In the genomic region with DNA sequence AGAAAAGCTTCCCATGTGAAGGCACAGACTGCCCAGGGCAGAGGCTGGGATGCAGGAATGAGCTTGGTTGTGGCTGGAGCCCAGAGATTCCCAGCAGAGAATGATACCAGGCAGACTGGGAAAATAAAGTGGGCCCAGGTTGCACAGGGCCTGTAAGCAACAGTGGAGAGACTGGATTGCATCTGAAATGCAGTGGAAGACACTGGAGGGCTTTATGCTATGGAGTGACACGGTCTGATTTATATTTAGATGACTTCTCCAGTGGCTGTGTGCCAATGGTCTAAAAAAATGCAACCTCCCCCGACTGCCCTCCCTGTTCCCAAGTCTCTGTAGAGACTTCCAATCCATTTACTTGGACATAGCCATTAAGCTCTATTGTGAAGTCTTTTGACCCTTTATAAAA, we compare ENCODE assay signal across 19 cellular contexts.
DNase-seq lines count a peak whose midpoint lies in the region; ATAC-seq and TF ChIP-seq lines count a peak whose summit lies in the region.
"Had no signal": no experiment of that assay in that cellular context is flagged by ENCODE, and none has a peak within 500 bp of the region (broad histone marks: within the 10 kb centered on the region; RNA-seq: fewer than 3 reads in every experiment).

No MANE protein-coding gene starts in this region.

- intact Hi-C loops in Caco-2 (cut with micrococcal nuclease; ENCODE audit: unreplicated experiment), result no loop called here

- no peaks in the 10 kb centered on the region for H3K36me3 ChIP-seq in neuron (ENCODE audit: insufficient read depth, low read length)
- H3K36me3 ChIP-seq in Caco-2 (ENCODE audit: control insufficient read depth, insufficient read depth, low read length), result no peaks in the 10 kb centered on the region
- H3K36me3 ChIP-seq: brain microvascular endothelial cell, esophagus muscularis mucosa, suprapubic skin had no signal

- H3K56ac ChIP-seq in H9 (ENCODE audit: insufficient read length, low read depth, low read length), result no peak overlapping the region

- H3K27ac Mint-ChIP-seq in H9 (peak overlapping the region; percentile 61 to 98 (median 90)), Caco-2 (ENCODE audit: unreplicated experiment) (no peak overlapping the region)
- H3K27ac Mint-ChIP-seq: activated naive CD4-positive, alpha-beta T cell treated with anti-CD3 and anti-CD28 coated beads, Interleukin-2, amount 10 ng/mL, durations not matched to agents 7 days and 5 days had no signal

- TF ChIP-seq CTCF in H9 (conservative IDR thresholded peaks at IDR 0.05) (no peak), Caco-2 (IDR thresholded peaks at IDR 0.05; ENCODE audit: insufficient read depth in 1 of 2, low read depth in 1 of 2, low read length in 1 of 2, severe bottlenecking in 1 of 2, unreplicated experiment in 1 of 2) (no peak)

- no peak overlapping the region for H3K14ac ChIP-seq in H9 (ENCODE audit: insufficient read depth, low read length)

- H3K4me1 Mint-ChIP-seq in H9, result peaks cover 33 to 40% of the 10 kb centered on the region in 2 experiments
- no peaks in the 10 kb centered on the region for H3K4me1 Mint-ChIP-seq in Caco-2 (ENCODE audit: low read depth, unreplicated experiment)
- H3K4me1 Mint-ChIP-seq: activated naive CD4-positive, alpha-beta T cell treated with anti-CD3 and anti-CD28 coated beads, Interleukin-2, amount 10 ng/mL, durations not matched to agents 7 days and 5 days had no signal

- no peaks in the 10 kb centered on the region for H3K79me2 ChIP-seq in H9 (ENCODE audit: insufficient read depth, low read length)

- POLR2A ChIA-PET in Caco-2 (lab: Charles Lee), result no interaction called here

- no peak overlapping the region for H2BK20ac ChIP-seq in H9 (ENCODE audit: low read depth, low read length, poor library complexity, severe bottlenecking)

- H3K27me3 Mint-ChIP-seq in H9 (ENCODE audit: low read depth) (no peaks in the 10 kb centered on the region), Caco-2 (ENCODE audit: insufficient read depth, unreplicated experiment) (no peaks in the 10 kb centered on the region)
- H3K27me3 Mint-ChIP-seq: activated naive CD4-positive, alpha-beta T cell treated with anti-CD3 and anti-CD28 coated beads, Interleukin-2, amount 10 ng/mL, durations not matched to agents 7 days and 5 days had no signal

- H3K18ac ChIP-seq in H9 (ENCODE audit: insufficient read length, low read depth, low read length), result no peak overlapping the region

- no peaks in the 10 kb centered on the region for H3K79me1 ChIP-seq in H9 (ENCODE audit: insufficient read depth, low read depth, low read length, poor library complexity, severe bottlenecking)

- H3K36me3 Mint-ChIP-seq in H9 (ENCODE audit: insufficient read depth in 1 of 3, low read depth in 3 of 3) (peaks cover 0 to 4% (median 4%) of the 10 kb centered on the region in 3 experiments; a peak in 3 of 7 replicates), Caco-2 (ENCODE audit: insufficient read depth, unreplicated experiment) (no peaks in the 10 kb centered on the region)
- H3K36me3 Mint-ChIP-seq: activated naive CD4-positive, alpha-beta T cell treated with anti-CD3 and anti-CD28 coated beads, Interleukin-2, amount 10 ng/mL, durations not matched to agents 7 days and 5 days had no signal

- H3K4me3 ChIP-seq in neuron (ENCODE audit: low read length), result peak overlapping the region; percentile 23
- H3K4me3 ChIP-seq in Caco-2 (ENCODE audit: low read depth, low read length), result no peak overlapping the region
- H3K4me3 ChIP-seq: esophagus muscularis mucosa, skin epidermis, suprapubic skin had no signal

- no CpG with 5 or more reads among the region's 2 CpGs for WGBS in H9 (ENCODE audit: extremely low coverage, insufficient read length, low lambda C conversion rate)

- CTCF ChIA-PET in Caco-2 (lab: Charles Lee), result no interaction called here

- H3K9me3 ChIP-seq in H9 (ENCODE audit: control insufficient read depth, low read depth, low read length) (no peaks in the 10 kb centered on the region), neuron (ENCODE audit: low read length) (no peaks in the 10 kb centered on the region), Caco-2 (no peaks in the 10 kb centered on the region)
- H3K9me3 ChIP-seq: esophagus muscularis mucosa, suprapubic skin had no signal

- ATAC-seq in SK-N-SH treated with all-trans-retinoic acid at 6 μM for 48 hours (peak; percentile 32; the same call in 2 of the 3 replicates), GM21723 (IDR thresholded peaks at IDR 0.05; ENCODE audit: unreplicated experiment) (no peak)
- ATAC-seq: left colon had no signal

- no peak overlapping the region for H4K91ac ChIP-seq in H9 (ENCODE audit: insufficient read length, low read depth, low read length)

- no peak overlapping the region for H2BK12ac ChIP-seq in H9 (ENCODE audit: insufficient read length, low read depth, low read length)

- H3K9me3 Mint-ChIP-seq in H9 (peaks cover 0 to 2% of the 10 kb centered on the region in 2 experiments; a peak in 3 of 5 replicates), Caco-2 (ENCODE audit: unreplicated experiment) (no peaks in the 10 kb centered on the region)
- H3K9me3 Mint-ChIP-seq: activated naive CD4-positive, alpha-beta T cell treated with anti-CD3 and anti-CD28 coated beads, Interleukin-2, amount 10 ng/mL, durations not matched to agents 7 days and 5 days had no signal

- H4K5ac ChIP-seq in H9 (ENCODE audit: insufficient read length, low read depth, low read length), result no peak overlapping the region

- DNase-seq in H9 (no peak), foreskin melanocyte (peak; percentile 49), Caco-2 (no peak), NOMO-1 treated with dmso at 0.1 percent for 144 hours (lab: John Stamatoyannopoulos, UW; ENCODE audit: unreplicated experiment) (no peak), H4 (ENCODE audit: low spot score) (no peak)
- DNase-seq: activated naive CD4-positive, alpha-beta T cell treated with anti-CD3 and anti-CD28 coated beads, Interleukin-2, amount 10 ng/mL, durations not matched to agents 7 days and 5 days; activated T-cell treated with anti-CD3 and anti-CD28 coated beads for 4 hours; brain microvascular endothelial cell; KBM-7; left colon; NCI-H2029 treated with DMSO at 0.1 percent for 48 hours; NCI-H748 treated with DMSO at 0.1 percent for 48 hours; stimulated activated CD4-positive, alpha-beta T cell treated with anti-CD3 and anti-CD28 coated beads, Interleukin-4, amount 100 ng/mL, for 24 hours had no signal

- no peak overlapping the region for H3K27ac ChIP-seq in H9 (ENCODE audit: insufficient read length, low read depth, low read length)
- H3K27ac ChIP-seq: brain microvascular endothelial cell, esophagus muscularis mucosa, skin epidermis, suprapubic skin had no signal

- no peak overlapping the region for H2AK5ac ChIP-seq in H9 (ENCODE audit: insufficient read length, low read length)

- no peak overlapping the region for H3T11ph ChIP-seq in H9 (ENCODE audit: low read length)

- H3K23me2 ChIP-seq in H9 (ENCODE audit: insufficient read length, low read depth, low read length, poor library complexity, severe bottlenecking), result no peaks in the 10 kb centered on the region

- H3K4me2 ChIP-seq in H9 (ENCODE audit: insufficient read depth, insufficient read length, low read length), result no peak overlapping the region

- H3K23ac ChIP-seq in H9 (ENCODE audit: insufficient read length, low read depth, low read length), result no peak overlapping the region

- H2BK5ac ChIP-seq in H9 (ENCODE audit: insufficient read length, low read length), result no peak overlapping the region

- H3K4me1 ChIP-seq in H9 (ENCODE audit: insufficient read depth, low read length) (0 out of 2 replicates have a peak, but pooled peaks cover 4% of the 10 kb centered on the region), neuron (ENCODE audit: insufficient read depth, low read length) (peaks cover 22% of the 10 kb centered on the region), Caco-2 (peaks cover 9% of the 10 kb centered on the region; the same call in 1 of the 2 replicates)
- H3K4me1 ChIP-seq: suprapubic skin had no signal

- H2BK15ac ChIP-seq in H9 (ENCODE audit: low read depth, low read length), result no peak overlapping the region

- no peak overlapping the region; a peak in 1 of 5 replicates for H3K4me3 Mint-ChIP-seq in H9
- no peak overlapping the region for H3K4me3 Mint-ChIP-seq in Caco-2 (ENCODE audit: unreplicated experiment)
- H3K4me3 Mint-ChIP-seq: activated naive CD4-positive, alpha-beta T cell treated with anti-CD3 and anti-CD28 coated beads, Interleukin-2, amount 10 ng/mL, durations not matched to agents 7 days and 5 days had no signal

- H2AFZ ChIP-seq in H9 (ENCODE audit: low read length) (no peak overlapping the region), neuron (ENCODE audit: low read depth, low read length) (no peak overlapping the region)

- no peak overlapping the region for H2BK120ac ChIP-seq in H9 (ENCODE audit: low read depth, low read length, poor library complexity, severe bottlenecking)

- H3K9ac ChIP-seq in H9 (ENCODE audit: extremely low read depth, insufficient read length, low read length), result no peak overlapping the region

- H3K4ac ChIP-seq in H9 (ENCODE audit: low read depth, low read length), result no peak overlapping the region

- H4K20me1 ChIP-seq in H9 (ENCODE audit: control insufficient read depth, insufficient read depth, insufficient read length), result no peaks in the 10 kb centered on the region

- H3K27me3 ChIP-seq in H9 (ENCODE audit: insufficient read depth, low read length) (no peaks in the 10 kb centered on the region), neuron (ENCODE audit: insufficient read depth, low read length) (no peaks in the 10 kb centered on the region), Caco-2 (replicated peaks; ENCODE audit: control insufficient read depth, insufficient read depth, low read length) (no peaks in the 10 kb centered on the region)
- H3K27me3 ChIP-seq: brain microvascular endothelial cell, esophagus muscularis mucosa, suprapubic skin had no signal

- no TSS peak for BruUV-seq in Caco-2 (replicated peaks; lab: Mats Ljungman, UMichigan)

- no peak overlapping the region for H4K8ac ChIP-seq in H9 (replicated peaks; ENCODE audit: insufficient read length, low read depth, low read length)

TF ChIP-seq in SK-N-SH treated with all-trans-retinoic acid at 6 μM for 48 hours, 23 proteins besides CTCF, POLR2A, EP300 and RAD21 (continues in another document):
- TF ChIP-seq PPARA (CRISPR knock-in tag; IDR thresholded peaks at IDR 0.05; ENCODE audit: borderline replicate concordance) (no peak), TCF4 (CRISPR knock-in tag; IDR thresholded peaks at IDR 0.05; ENCODE audit: borderline replicate concordance) (no peak), ZNF565 (CRISPR knock-in tag; conservative IDR thresholded peaks at IDR 0.05; ENCODE audit: low read depth) (no peak), ESRRG (CRISPR knock-in tag; IDR thresholded peaks at IDR 0.05) (no peak), ZFP30 (CRISPR knock-in tag; IDR thresholded peaks at IDR 0.05) (no peak)
